In genomic region chr15:41489641-41490040, GRCh38 we compare ENCODE assay signal across 19 cellular contexts. TPM values are rescaled to one million over a fixed set of nuclear protein-coding genes. Genes with fewer than 3 reads are reported as not detected.
"Had no signal": no experiment of that assay in that cellular context is flagged by ENCODE, and none has a peak within 500 bp of the region (broad histone marks: within the 10 kb centered on the region; RNA-seq: fewer than 3 reads in every experiment).

No MANE protein-coding gene starts in this region.

- H3K27me3 ChIP-seq: ovary, right atrium auricular region had no signal

- H3K36me3 Mint-ChIP-seq: mesothelial cell of epicardium; natural killer cell treated with Interleukin-12 subunit alpha and Interleukin-12 subunit beta and Interleukin-15 and Interleukin-18, amount 100 ng/mL, for 72 hours had no signal

- H3K27ac Mint-ChIP-seq: immature natural killer cell, memory B cell, mesothelial cell of epicardium, neural progenitor cell had no signal

- H3K4me3 ChIP-seq: esophagus muscularis mucosa, gastrocnemius medialis, left ventricle myocardium inferior, lower lobe of right lung, neural progenitor cell, ovary, right atrium auricular region had no signal

- H3K9ac ChIP-seq: neural progenitor cell had no signal

- H3K9me3 ChIP-seq: esophagus muscularis mucosa, gastrocnemius medialis, left ventricle myocardium inferior, lower lobe of right lung, ovary, right atrium auricular region had no signal

- FAIRE-seq: endometrium, small intestine had no signal

- H3K36me3 ChIP-seq: esophagus muscularis mucosa, gastrocnemius medialis, left ventricle myocardium inferior, lower lobe of right lung, neural progenitor cell, ovary, right atrium auricular region had no signal

- H3K9me3 Mint-ChIP-seq: immature natural killer cell; memory B cell; mesothelial cell of epicardium; natural killer cell treated with Interleukin-12 subunit alpha and Interleukin-12 subunit beta and Interleukin-15 and Interleukin-18, amount 100 ng/mL, for 72 hours; neural progenitor cell had no signal

- DNase-seq: effector memory CD4-positive, alpha-beta T cell; gastrocnemius medialis; glutamatergic neuron; immature natural killer cell; left cardiac atrium; left ventricle myocardium inferior; lower lobe of right lung; nucleus accumbens; ovary; small intestine; stimulated activated CD4-positive, alpha-beta T cell treated with anti-CD3 and anti-CD28 coated beads, Interleukin-12 subunit alpha, Interleukin-12 subunit beta, amount 100 ng/mL, for 4 hours had no signal

- H3K4me2 ChIP-seq: neural progenitor cell had no signal

- H3K27ac ChIP-seq: esophagus muscularis mucosa, gastrocnemius medialis, left ventricle myocardium inferior, lower lobe of right lung, neural progenitor cell, ovary, right atrium auricular region had no signal

- ATAC-seq: left cardiac atrium, lower lobe of right lung had no signal

RNA-seq across cellular contexts. Expression of gene ITPKA, which starts 4.0 kb away (rescaled TPM):
- polyA plus RNA-seq: immature natural killer cell had no signal

RNA-seq across cellular contexts. Expression of gene LTK, which starts 24.0 kb away (rescaled TPM):
- polyA plus RNA-seq: keratinocyte had no signal
